21 cellular contexts compared by ENCODE assay signal in the genomic region with DNA sequence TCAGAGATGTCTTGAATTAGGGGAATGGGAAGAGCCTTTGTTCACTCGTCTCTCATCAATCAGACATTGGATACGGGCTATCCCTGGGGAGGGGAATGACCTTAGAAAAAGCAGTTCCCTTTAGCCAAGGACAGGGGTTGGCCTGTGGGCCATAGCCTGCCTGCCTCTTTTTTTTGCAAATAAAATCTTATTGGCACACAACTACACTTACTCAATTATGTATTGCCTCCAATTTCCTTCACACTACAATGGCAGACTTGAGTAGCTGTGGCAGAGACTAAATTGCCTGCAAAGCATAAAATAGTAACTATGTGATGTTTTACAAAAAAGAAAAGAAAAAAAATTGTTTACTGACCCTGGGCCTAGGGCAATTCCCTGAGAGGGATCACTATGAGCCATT. TPM values are rescaled to one million over a fixed set of nuclear protein-coding genes. Genes with fewer than 3 reads are reported as not detected.
"Had no signal": no experiment of that assay in that cellular context is flagged by ENCODE, and none has a peak within 500 bp of the region (broad histone marks: within the 10 kb centered on the region; RNA-seq: fewer than 3 reads in every experiment).

No MANE protein-coding gene starts in this region.

- ATAC-seq: activated CD8-positive, alpha-beta memory T cell treated with anti-CD3 and anti-CD28 coated beads, Interleukin-2, amount 10 ng/mL, durations not matched to agents 7 days and 5 days; activated naive CD4-positive, alpha-beta T cell treated with anti-CD3 and anti-CD28 coated beads, Interleukin-2, amount 50 U/mL, for 72 hours; activated naive CD8-positive, alpha-beta T cell treated with anti-CD3 and anti-CD28 coated beads, Interleukin-2, amount 50 U/mL, for 24 hours; PC-3; T-helper 17 cell; WTC11 had no signal

- DNase-seq: activated CD4-positive, alpha-beta T cell treated with anti-CD3 and anti-CD28 coated beads for 48 hours; activated CD4-positive, alpha-beta T cell treated with anti-CD3 and anti-CD28 coated beads, Interleukin-2, amount 50 U/mL, for 48 hours; activated CD4-positive, CD25-positive, alpha-beta regulatory T cell treated with anti-CD3 and anti-CD28 coated beads, Interleukin-2, amount 50 U/mL, for 72 hours; activated CD8-positive, alpha-beta memory T cell treated with anti-CD3 and anti-CD28 coated beads, Interleukin-2, amount 10 ng/mL, durations not matched to agents 7 days and 5 days; activated effector memory CD4-positive, alpha-beta T cell treated with Interleukin-2 at 50 U/mL for 16 hours; activated naive CD4-positive, alpha-beta T cell treated with Interleukin-2 at 50 U/mL for 16 hours; activated naive CD8-positive, alpha-beta T cell treated with anti-CD3 and anti-CD28 coated beads, Interleukin-2, amount 50 U/mL, for 24 hours; activated T-cell treated with anti-CD3 and anti-CD28 coated beads, Interleukin-2, amount 50 U/mL, for 24 hours; amygdala; NCI-H1105 treated with DMSO at 0.1 percent for 48 hours; NCI-H1436 treated with DMSO at 0.1 percent for 48 hours; NCI-H187; NCI-H2081; NCI-H524; PC-3; SIG-M5; T-helper 17 cell; T-helper 9 cell had no signal

RNA-seq across cellular contexts. Expression of a gene that starts 23.4 kb away (rescaled TPM):
- total RNA-seq: activated CD8-positive, alpha-beta memory T cell treated with anti-CD3 and anti-CD28 coated beads, Interleukin-2, amount 10 ng/mL, durations not matched to agents 7 days and 5 days; activated naive CD4-positive, alpha-beta T cell treated with anti-CD3 and anti-CD28 coated beads, Interleukin-2, amount 50 U/mL, for 72 hours; activated T-helper 1 cell treated with anti-CD3 and anti-CD28 coated beads, Interleukin-12 subunit alpha, Interleukin-12 subunit beta, Interleukin-2, Interleukin-4 antibody, amounts not matched to agents 30 ng/mL and 10 ng/mL and 1 ng/mL, durations not matched to agents 14 hours and 24 hours and 36 hours; PC-3; T-helper 17 cell; WTC11 had no signal
